In genomic region chr7:41010418-41010817, GRCh38 we compare ENCODE assay signal across 13 cellular contexts.
DNase-seq lines count a peak whose midpoint lies in the region; ATAC-seq lines count a peak whose summit lies in the region.
"Had no signal": no experiment of that assay in that cellular context is flagged by ENCODE, and none has a peak within 500 bp of the region (broad histone marks: within the 10 kb centered on the region; RNA-seq: fewer than 3 reads in every experiment).

No MANE protein-coding gene starts in this region.

- H3K27me3 Mint-ChIP-seq in activated naive CD8-positive, alpha-beta T cell treated with anti-CD3 and anti-CD28 coated beads for 36 hours: no peaks in the 10 kb centered on the region
- H3K27me3 Mint-ChIP-seq: CD4-positive, alpha-beta T cell had no signal

- H3K9me3 Mint-ChIP-seq in activated naive CD8-positive, alpha-beta T cell treated with anti-CD3 and anti-CD28 coated beads for 36 hours: no peaks in the 10 kb centered on the region
- H3K9me3 Mint-ChIP-seq: activated T-helper 2 cell treated with anti-CD3 and anti-CD28 coated beads, Interferon-gamma antibody, Interleukin-2, Interleukin-4, amounts not matched to agents 10 μg/mL and 5 μg/mL and 100 μg/mL, durations not matched to agents 14 hours and 24 hours and 36 hours had no signal

- no peak overlapping the region for H3K4me3 Mint-ChIP-seq in activated naive CD8-positive, alpha-beta T cell treated with anti-CD3 and anti-CD28 coated beads for 36 hours
- H3K4me3 Mint-ChIP-seq: CD4-positive, alpha-beta T cell; neural crest cell had no signal

- peak; percentile 49 for ATAC-seq in esophagus mucosa
- no peak for ATAC-seq in activated CD4-positive, CD25-positive, alpha-beta regulatory T cell treated with anti-CD3 and anti-CD28 coated beads, Interleukin-2, amount 50 U/mL, for 24 hours
- ATAC-seq in GM19467 (IDR thresholded peaks at IDR 0.05; ENCODE audit: unreplicated experiment): no peak

- DNase-seq in Ammon's horn (ENCODE audit: low spot score): peak; percentile 54
- DNase-seq in NCI-H69 (lab: John Stamatoyannopoulos, UW): peak; percentile 34
- peak; percentile 48 for DNase-seq in myocyte (ENCODE audit: low read depth)
- DNase-seq in DMS53 treated with DMSO at 0.1 percent for 48 hours (lab: John Stamatoyannopoulos, UW; ENCODE audit: unreplicated experiment): no peak
- no peak for DNase-seq in activated naive CD8-positive, alpha-beta T cell treated with anti-CD3 and anti-CD28 coated beads for 36 hours
- DNase-seq: CD4-positive, alpha-beta T cell; central memory CD4-positive, alpha-beta T cell; NCI-H446 had no signal

- no peak overlapping the region for H3K27ac Mint-ChIP-seq in activated naive CD8-positive, alpha-beta T cell treated with anti-CD3 and anti-CD28 coated beads for 36 hours
- H3K27ac Mint-ChIP-seq: activated T-helper 2 cell treated with anti-CD3 and anti-CD28 coated beads, Interferon-gamma antibody, Interleukin-2, Interleukin-4, amounts not matched to agents 10 μg/mL and 5 μg/mL and 100 μg/mL, durations not matched to agents 14 hours and 24 hours and 36 hours; CD4-positive, alpha-beta T cell had no signal

- H3K36me3 Mint-ChIP-seq in activated naive CD8-positive, alpha-beta T cell treated with anti-CD3 and anti-CD28 coated beads for 36 hours: no peaks in the 10 kb centered on the region

- no peaks in the 10 kb centered on the region for H3K4me1 Mint-ChIP-seq in activated naive CD8-positive, alpha-beta T cell treated with anti-CD3 and anti-CD28 coated beads for 36 hours

Comparison
In these comparisons a context has a peak if more than half of its experiments do, and no peak if none do; other contexts are left out.
1. DNase-seq: peak in Ammon's horn (single experiment), NCI-H69 (single experiment) and myocyte (single experiment); none in DMS53 treated with DMSO at 0.1 percent for 48 hours (single experiment) and activated naive CD8-positive, alpha-beta T cell treated with anti-CD3 and anti-CD28 coated beads for 36 hours (single experiment).